ENCODE assay signal across 9 cellular contexts in genomic region chr4:48698029-48698901, GRCh38.
DNase-seq lines count a peak whose midpoint lies in the region; ATAC-seq and TF ChIP-seq lines count a peak whose summit lies in the region.
"Had no signal": no experiment of that assay in that cellular context is flagged by ENCODE, and none has a peak within 500 bp of the region (broad histone marks: within the 10 kb centered on the region; RNA-seq: fewer than 3 reads in every experiment).

No MANE protein-coding gene starts in this region.

- no peaks in the 10 kb centered on the region for H3F3A ChIP-seq in GM23338 (replicated peaks; ENCODE audit: low read depth)

- no peaks in the 10 kb centered on the region for H3K9me2 ChIP-seq in GM23338 (ENCODE audit: insufficient read depth)

- peaks cover 44% of the 10 kb centered on the region for H3K4me1 Mint-ChIP-seq in GM23338

- no peaks in the 10 kb centered on the region for H3K36me3 Mint-ChIP-seq in GM23338 (ENCODE audit: low read depth)

- in situ Hi-C loops in SK-MEL-5 (cut with HindIII; ENCODE audit: low pct_unique_long_range_greater_than_20kb, low sequenced_read_pairs), result no loop called here

- no peak overlapping the region for H3K4me3 Mint-ChIP-seq in GM23338

- no peaks in the 10 kb centered on the region for H3K9me3 Mint-ChIP-seq in GM23338
- H3K9me3 Mint-ChIP-seq: activated naive CD4-positive, alpha-beta T cell treated with anti-CD3 and anti-CD28 coated beads, Interleukin-2, amount 50 U/mL, for 24 hours had no signal

- DNase-seq in GM23338 (ENCODE audit: low spot score) (no peak), SK-MEL-5 (ENCODE audit: low read depth, low spot score) (peak; percentile 74), glomerular visceral epithelial cell (ENCODE audit: extremely low spot score) (peak; percentile 91), retinal pigment epithelial cell (ENCODE audit: low read depth) (peak; percentile 93), coronary artery (ENCODE audit: low spot score) (no peak), NCI-H1048 (lab: John Stamatoyannopoulos, UW) (no peak)
- no peak for DNase-seq in activated T-cell treated with anti-CD3 and anti-CD28 coated beads, Interleukin-2, amount 50 U/mL, for 1 hour

- H3K4me3 ChIP-seq in GM23338 (0 out of 2 replicates have a peak overlapping the region, but pooled peaks have one; percentile 10), retinal pigment epithelial cell (ENCODE audit: low read length) (peak overlapping the region; percentile 11), coronary artery (no peak overlapping the region)

- ATAC-seq in GM23338 (no peak), HG03520 (IDR thresholded peaks at IDR 0.05; ENCODE audit: unreplicated experiment) (no peak)

- H3K79me2 ChIP-seq in GM23338 (replicated peaks; ENCODE audit: insufficient read depth), result peaks cover 88% of the 10 kb centered on the region

- no peaks in the 10 kb centered on the region for H3K27me3 Mint-ChIP-seq in GM23338 (ENCODE audit: insufficient read depth, low read depth, poor library complexity)
- H3K27me3 Mint-ChIP-seq: activated naive CD4-positive, alpha-beta T cell treated with anti-CD3 and anti-CD28 coated beads, Interleukin-2, amount 50 U/mL, for 24 hours had no signal

- no peaks in the 10 kb centered on the region for H3K36me3 ChIP-seq in GM23338 (ENCODE audit: insufficient read depth)

- H3K4me1 ChIP-seq in GM23338 (ENCODE audit: insufficient read depth), result peaks cover 38% of the 10 kb centered on the region

- 0 out of 2 replicates have a peak, but pooled peaks cover 8% of the 10 kb centered on the region for H4K20me1 ChIP-seq in GM23338 (replicated peaks; ENCODE audit: insufficient read depth)

- H3K27me3 ChIP-seq in GM23338 (ENCODE audit: insufficient read depth), result no peaks in the 10 kb centered on the region

- H3K27ac ChIP-seq in GM23338 (ENCODE audit: low read depth) (peak overlapping the region; percentile 56), coronary artery (no peak overlapping the region)

- TF ChIP-seq CTCF in GM23338 (conservative IDR thresholded peaks at IDR 0.05; ENCODE audit: low read depth in 2 of 2) (no peak), retinal pigment epithelial cell (conservative IDR thresholded peaks at IDR 0.05; ENCODE audit: low read depth, low read length) (no peak), coronary artery (IDR thresholded peaks at IDR 0.05) (no peak)

- H3K4me2 ChIP-seq in GM23338, result peak overlapping the region; percentile 45

- peak overlapping the region; percentile 25 for H3K27ac Mint-ChIP-seq in GM23338

- H2AFZ ChIP-seq in GM23338, result no peak overlapping the region

TF ChIP-seq in GM23338, 12 proteins besides CTCF, POLR2A, EP300 and RAD21:
- TF ChIP-seq POLR2AphosphoS5 (IDR thresholded peaks at IDR 0.05; ENCODE audit: low read depth), result no peak
- no peak for TF ChIP-seq ETS1 (IDR thresholded peaks at IDR 0.05)

Comparison
In these comparisons a context has a peak if more than half of its experiments do, and no peak if none do; other contexts are left out.
1. DNase-seq: peak in SK-MEL-5 (single experiment), glomerular visceral epithelial cell (single experiment) and retinal pigment epithelial cell (single experiment); none in GM23338 (single experiment), activated T-cell treated with anti-CD3 and anti-CD28 coated beads, Interleukin-2, amount 50 U/mL, for 1 hour (single experiment), coronary artery (single experiment) and NCI-H1048 (single experiment).